In genomic region chr5:52799983-52800393, GRCh38 we compare ENCODE assay signal across 8 cellular contexts. TPM values are rescaled to one million over a fixed set of nuclear protein-coding genes. Genes with fewer than 3 reads are reported as not detected.
DNase-seq lines count a peak whose midpoint lies in the region; ATAC-seq and TF ChIP-seq lines count a peak whose summit lies in the region.

No MANE protein-coding gene starts in this region.

- H2AFZ ChIP-seq in hepatocyte: peak overlapping the region; percentile 11

- H3K79me2 ChIP-seq in hepatocyte: peaks cover 76% of the 10 kb centered on the region

- no peaks in the 10 kb centered on the region for H3K36me3 ChIP-seq in hepatocyte (replicated peaks; ENCODE audit: insufficient read depth, low read depth)

- no peaks in the 10 kb centered on the region for H3K9me3 ChIP-seq in hepatocyte (ENCODE audit: low read depth)

- in situ Hi-C loops in astrocyte of the cerebellum (cut with HindIII; ENCODE audit: low sequenced_read_pairs): no loop called here

- no peak for TF ChIP-seq CTCF in 22Rv1 (IDR thresholded peaks at IDR 0.05)
- TF ChIP-seq CTCF in astrocyte of the cerebellum (IDR thresholded peaks at IDR 0.05; ENCODE audit: low read depth, low read length, missing control alignments): no peak
- no peak for TF ChIP-seq CTCF in hepatocyte (IDR thresholded peaks at IDR 0.05; ENCODE audit: poor library complexity)

- peaks cover 11% of the 10 kb centered on the region for H3K4me1 ChIP-seq in hepatocyte (ENCODE audit: insufficient read depth)

- DNase-seq in NCI-H2029 treated with DMSO at 0.1 percent for 48 hours (lab: John Stamatoyannopoulos, UW) (peak; percentile 63), T-helper 9 cell (peak; percentile 91), astrocyte of the cerebellum (ENCODE audit: low read depth) (peak; percentile 79), hepatocyte (ENCODE audit: low spot score) (peak; percentile 99), retina (peak; percentile 95)

- peaks cover 25% of the 10 kb centered on the region for H4K20me1 ChIP-seq in hepatocyte (ENCODE audit: insufficient read depth, poor library complexity, severe bottlenecking)

- 1% methylated on average over 32 of the region's 34 CpGs for WGBS in hepatocyte (ENCODE audit: low lambda C conversion rate, missing lambda C conversion rate)

- H3K27ac ChIP-seq in 22Rv1 (peak overlapping the region; percentile 93), hepatocyte (peak overlapping the region; percentile 93)

- no peaks in the 10 kb centered on the region for H3K27me3 ChIP-seq in hepatocyte

- no peaks in the 10 kb centered on the region for H3K9me2 ChIP-seq in hepatocyte (replicated peaks; ENCODE audit: insufficient read depth)

- peak overlapping the region; percentile 82 for H3K4me2 ChIP-seq in hepatocyte

- H3K4me3 ChIP-seq in astrocyte of the cerebellum (ENCODE audit: low read depth, low read length) (peak overlapping the region; percentile 69), hepatocyte (peak overlapping the region; percentile 48)

- ATAC-seq in GM18519 (IDR thresholded peaks at IDR 0.05; ENCODE audit: low FRiP score, unreplicated experiment) (peak; percentile 83), HG03039 (IDR thresholded peaks at IDR 0.05; ENCODE audit: unreplicated experiment) (peak; percentile 86)

RNA-seq across cellular contexts. Expression of gene ITGA1, which starts 12.3 kb away (rescaled TPM):
- 40.3 and 46.9 TPM in 2 replicates for total RNA-seq in hepatocyte
- 13.4 and 15.0 TPM in 2 replicates for polyA plus RNA-seq in hepatocyte

RNA-seq across cellular contexts. Expression of gene PELO, which starts 12.3 kb away (rescaled TPM):
- 21.9 and 24.3 TPM in 2 replicates for total RNA-seq in hepatocyte
- polyA plus RNA-seq in hepatocyte: 27.0 and 28.2 TPM in 2 replicates

Comparison
In these comparisons a context has a peak if more than half of its experiments do, and no peak if none do; other contexts are left out.
1. Peak in every context shown above with its lines: DNase-seq, ATAC-seq, H3K4me3 ChIP-seq and H3K27ac ChIP-seq.